ENCODE assay signal across 1 cellular context in genomic region chr5:154842689-154843530, GRCh38.
TF ChIP-seq lines count a peak whose summit lies in the region.

No MANE protein-coding gene starts in this region.

TF ChIP-seq in HepG2, 621 proteins besides CTCF, POLR2A, EP300 and RAD21 (continued from another document):
- TF ChIP-seq HNF4G (IDR thresholded peaks at IDR 0.05; ENCODE audit: borderline replicate concordance, low read depth, low read length) = peak; percentile 72; the same call in 1 of the 2 replicates
- TF ChIP-seq HNF4G (CRISPR knock-in tag; IDR thresholded peaks at IDR 0.05; ENCODE audit: borderline replicate concordance, low read depth) = peak; percentile 64; the same call in 1 of the 2 replicates
- no peak for TF ChIP-seq TRIM22 (IDR thresholded peaks at IDR 0.05)
- 0 out of 2 replicates have a peak, but pooled peaks have one; percentile 24 for TF ChIP-seq ZNF317 (CRISPR knock-in tag; IDR thresholded peaks at IDR 0.05)
- no peak; the same call in 1 of the 2 replicates for TF ChIP-seq ZNF230 (CRISPR knock-in tag; IDR thresholded peaks at IDR 0.05)
- TF ChIP-seq ZNF629 (CRISPR knock-in tag; conservative IDR thresholded peaks at IDR 0.05) = peak; percentile 24; the same call in 1 of the 2 replicates
- no peak for TF ChIP-seq KLF13 (CRISPR knock-in tag; IDR thresholded peaks at IDR 0.05)
- no peak for TF ChIP-seq ZNF546 (CRISPR knock-in tag; conservative IDR thresholded peaks at IDR 0.05)
- no peak for TF ChIP-seq CEBPZ (IDR thresholded peaks at IDR 0.05; ENCODE audit: low read length)
- no peak for TF ChIP-seq ZNF841 (CRISPR knock-in tag; IDR thresholded peaks at IDR 0.05; ENCODE audit: borderline replicate concordance)
- no peak for TF ChIP-seq ZNF543 (CRISPR knock-in tag; IDR thresholded peaks at IDR 0.05)
